Comparison of ENCODE assay signal across 16 cellular contexts in genomic region chr5:94632024-94632423, GRCh38. TPM values are rescaled to one million over a fixed set of nuclear protein-coding genes. Genes with fewer than 3 reads are reported as not detected.
DNase-seq lines count a peak whose midpoint lies in the region; ATAC-seq and TF ChIP-seq lines count a peak whose summit lies in the region.
"Had no signal": no experiment of that assay in that cellular context is flagged by ENCODE, and none has a peak within 500 bp of the region (broad histone marks: within the 10 kb centered on the region; RNA-seq: fewer than 3 reads in every experiment).

No MANE protein-coding gene starts in this region.

- no peak for TF ChIP-seq CTCF in GM10266 (IDR thresholded peaks at IDR 0.05; ENCODE audit: control insufficient read depth, insufficient read depth, low read depth, missing control alignments)

- peak; percentile 97 for ATAC-seq in GM19372 (IDR thresholded peaks at IDR 0.05; ENCODE audit: low read depth, unreplicated experiment)
- ATAC-seq in HG02840 (IDR thresholded peaks at IDR 0.05; ENCODE audit: low FRiP score, unreplicated experiment), result peak; percentile 96
- peak; percentile 93 for ATAC-seq in HG03558 (IDR thresholded peaks at IDR 0.05; ENCODE audit: extremely low read depth, unreplicated experiment)
- ATAC-seq in naive thymus-derived CD4-positive, alpha-beta T cell, result no peak

- peaks cover 0 to 4% (median 2%) of the 10 kb centered on the region in 3 experiments for H3K9me3 ChIP-seq in naive thymus-derived CD4-positive, alpha-beta T cell (ENCODE audit: control insufficient read depth in 2 of 3, low read length in 3 of 3)

- H3K27me3 Mint-ChIP-seq in activated CD4-positive, alpha-beta memory T cell treated with anti-CD3 and anti-CD28 coated beads, Interleukin-2, amount 10 ng/mL, durations not matched to agents 7 days and 5 days, result no peaks in the 10 kb centered on the region
- no peaks in the 10 kb centered on the region for H3K27me3 Mint-ChIP-seq in naive thymus-derived CD4-positive, alpha-beta T cell
- H3K27me3 Mint-ChIP-seq: activated naive CD4-positive, alpha-beta T cell treated with anti-CD3 and anti-CD28 coated beads, Interleukin-2, amount 10 ng/mL, durations not matched to agents 7 days and 5 days; stimulated activated naive CD8-positive, alpha-beta T cell treated with anti-CD3 and anti-CD28 coated beads, Interleukin-15, Interleukin-2, amounts not matched to agents 100 ng/mL and 50 ng/mL, for 24 hours had no signal

- CTCF ChIA-PET in activated CD4-positive, alpha-beta memory T cell treated with anti-CD3 and anti-CD28 coated beads, Interleukin-2, amount 10 ng/mL, durations not matched to agents 7 days and 5 days (lab: Charles Lee), result interaction anchor here (0.8 kb wide), 1 partner anchor 13 kb away, joined by 5 read pairs; the partner anchor contains the start of genes KIAA0825 and SLF1
- CTCF ChIA-PET in naive thymus-derived CD4-positive, alpha-beta T cell (lab: Charles Lee), result no interaction called here

- intact Hi-C loops in head of caudate nucleus (cut with DNase I), result no loop called here
- intact Hi-C loops in naive thymus-derived CD4-positive, alpha-beta T cell (cut with micrococcal nuclease), result no loop called here

- H3K27ac Mint-ChIP-seq in activated CD4-positive, alpha-beta memory T cell treated with anti-CD3 and anti-CD28 coated beads, Interleukin-2, amount 10 ng/mL, durations not matched to agents 7 days and 5 days, result no peak overlapping the region
- H3K27ac Mint-ChIP-seq in naive thymus-derived CD4-positive, alpha-beta T cell, result no peak overlapping the region
- H3K27ac Mint-ChIP-seq: activated naive CD4-positive, alpha-beta T cell treated with anti-CD3 and anti-CD28 coated beads, Interleukin-2, amount 10 ng/mL, durations not matched to agents 7 days and 5 days; stimulated activated naive CD8-positive, alpha-beta T cell treated with anti-CD3 and anti-CD28 coated beads, Interleukin-15, Interleukin-2, amounts not matched to agents 100 ng/mL and 50 ng/mL, for 24 hours had no signal

- POLR2A ChIA-PET in activated CD4-positive, alpha-beta memory T cell treated with anti-CD3 and anti-CD28 coated beads, Interleukin-2, amount 10 ng/mL, durations not matched to agents 7 days and 5 days (lab: Charles Lee), result no interaction called here
- POLR2A ChIA-PET in naive thymus-derived CD4-positive, alpha-beta T cell (lab: Charles Lee), result no interaction called here

- H3K4me1 ChIP-seq in naive thymus-derived CD4-positive, alpha-beta T cell (ENCODE audit: control insufficient read depth in 2 of 2, insufficient read depth in 2 of 2, low read length in 2 of 2), result no peaks in the 10 kb centered on the region
- H3K4me1 ChIP-seq: SJSA1 had no signal

- no peak overlapping the region for H3K4me3 ChIP-seq in naive thymus-derived CD4-positive, alpha-beta T cell (ENCODE audit: low read length)
- H3K4me3 ChIP-seq: SJSA1, skin epidermis had no signal

- peaks cover 67% of the 10 kb centered on the region for H3K36me3 Mint-ChIP-seq in activated CD4-positive, alpha-beta memory T cell treated with anti-CD3 and anti-CD28 coated beads, Interleukin-2, amount 10 ng/mL, durations not matched to agents 7 days and 5 days (ENCODE audit: low read depth)
- H3K36me3 Mint-ChIP-seq in naive thymus-derived CD4-positive, alpha-beta T cell, result peaks cover 18 to 67% (median 56%) of the 10 kb centered on the region in 5 donors

- H3K9me3 Mint-ChIP-seq in activated CD4-positive, alpha-beta memory T cell treated with anti-CD3 and anti-CD28 coated beads, Interleukin-2, amount 10 ng/mL, durations not matched to agents 7 days and 5 days, result peaks cover 8% of the 10 kb centered on the region
- H3K9me3 Mint-ChIP-seq in naive thymus-derived CD4-positive, alpha-beta T cell, result peaks cover 0 to 20% (median 6%) of the 10 kb centered on the region in 11 donors

- H3K4me1 Mint-ChIP-seq in activated CD4-positive, alpha-beta memory T cell treated with anti-CD3 and anti-CD28 coated beads, Interleukin-2, amount 10 ng/mL, durations not matched to agents 7 days and 5 days, result peaks cover 24% of the 10 kb centered on the region
- H3K4me1 Mint-ChIP-seq in naive thymus-derived CD4-positive, alpha-beta T cell, result peaks cover 0 to 28% (median 18%) of the 10 kb centered on the region in 7 donors

- H3K27me3 ChIP-seq in naive thymus-derived CD4-positive, alpha-beta T cell (ENCODE audit: control insufficient read depth in 2 of 2, insufficient read depth in 2 of 2, low read length in 2 of 2), result no peaks in the 10 kb centered on the region
- H3K27me3 ChIP-seq: SJSA1 had no signal

- peak; percentile 10 for DNase-seq in GM10266 (ENCODE audit: extremely low spot score)
- DNase-seq in activated CD4-positive, alpha-beta memory T cell treated with anti-CD3 and anti-CD28 coated beads, Interleukin-2, amount 10 ng/mL, durations not matched to agents 7 days and 5 days, result no peak
- DNase-seq in head of caudate nucleus, result no peak
- DNase-seq in naive thymus-derived CD4-positive, alpha-beta T cell, result no peak
- DNase-seq in kidney tubule cell (ENCODE audit: low spot score), result no peak
- DNase-seq: activated CD4-positive, alpha-beta T cell treated with anti-CD3 and anti-CD28 coated beads for 4 hours; activated naive CD4-positive, alpha-beta T cell treated with anti-CD3 and anti-CD28 coated beads, Interleukin-2, amount 10 ng/mL, durations not matched to agents 7 days and 5 days; effector CD4-positive, alpha-beta T cell; hypothalamus; NCI-H345 had no signal

- no peak overlapping the region for H3K27ac ChIP-seq in naive thymus-derived CD4-positive, alpha-beta T cell (ENCODE audit: low read depth, low read length)
- H3K27ac ChIP-seq: SJSA1, skin epidermis had no signal

- peaks cover 0 to 4% (median 4%) of the 10 kb centered on the region in 3 experiments for H3K36me3 ChIP-seq in naive thymus-derived CD4-positive, alpha-beta T cell (ENCODE audit: control insufficient read depth in 2 of 3, insufficient read depth in 3 of 3, low read length in 3 of 3)

- no peak overlapping the region for H3K4me3 Mint-ChIP-seq in activated CD4-positive, alpha-beta memory T cell treated with anti-CD3 and anti-CD28 coated beads, Interleukin-2, amount 10 ng/mL, durations not matched to agents 7 days and 5 days
- H3K4me3 Mint-ChIP-seq in naive thymus-derived CD4-positive, alpha-beta T cell, result no peak overlapping the region
- H3K4me3 Mint-ChIP-seq: activated naive CD4-positive, alpha-beta T cell treated with anti-CD3 and anti-CD28 coated beads, Interleukin-2, amount 10 ng/mL, durations not matched to agents 7 days and 5 days; stimulated activated naive CD8-positive, alpha-beta T cell treated with anti-CD3 and anti-CD28 coated beads, Interleukin-15, Interleukin-2, amounts not matched to agents 100 ng/mL and 50 ng/mL, for 24 hours had no signal

RNA-seq across cellular contexts. Expression of gene SLF1, which starts 13.6 kb away (rescaled TPM):
- total RNA-seq in activated CD4-positive, alpha-beta memory T cell treated with anti-CD3 and anti-CD28 coated beads, Interleukin-2, amount 10 ng/mL, durations not matched to agents 7 days and 5 days, result 10 to 100 TPM; 19.5 to 22.9 TPM
- total RNA-seq in naive thymus-derived CD4-positive, alpha-beta T cell, result 10 to 100 TPM in 3 of 5 experiments, 1 to 10 TPM in 2; 6.7 to 13.4 (median 11.3) TPM
- 1 to 10 TPM; 3.6 to 6.3 TPM for polyA plus RNA-seq in naive thymus-derived CD4-positive, alpha-beta T cell

RNA-seq across cellular contexts. Expression of gene KIAA0825, which starts 13.6 kb away (rescaled TPM):
- 1 to 10 TPM; 1.5 to 1.7 TPM for total RNA-seq in activated CD4-positive, alpha-beta memory T cell treated with anti-CD3 and anti-CD28 coated beads, Interleukin-2, amount 10 ng/mL, durations not matched to agents 7 days and 5 days
- total RNA-seq in naive thymus-derived CD4-positive, alpha-beta T cell, result 1 to 10 TPM; 1.2 to 3.2 (median 1.5) TPM
- under 1 TPM; 0.38 to 0.68 TPM for polyA plus RNA-seq in naive thymus-derived CD4-positive, alpha-beta T cell
